Comparison of ENCODE assay signal across 21 cellular contexts in genomic region chr2:77228379-77228778, GRCh38.
A peak's percentile ranks its signal among the peaks of the same experiment; 100 is the strongest.
DNase-seq lines count a peak whose midpoint lies in the region; ATAC-seq and TF ChIP-seq lines count a peak whose summit lies in the region.
"Had no signal": no experiment of that assay in that cellular context is flagged by ENCODE, and none has a peak within 500 bp of the region (broad histone marks: within the 10 kb centered on the region; RNA-seq: fewer than 3 reads in every experiment).

No MANE protein-coding gene starts in this region.

- H2BK5ac ChIP-seq in IMR-90 (ENCODE audit: low read depth, low read length, poor library complexity, severe bottlenecking): no peak overlapping the region

- no peak overlapping the region for H2BK15ac ChIP-seq in IMR-90 (ENCODE audit: low read depth, low read length)

- no peak overlapping the region for H2AFZ ChIP-seq in IMR-90 (replicated peaks; ENCODE audit: low read length, poor library complexity)

- CTCF ChIA-PET in A673 (lab: Charles Lee): no interaction called here
- CTCF ChIA-PET in IMR-90 (lab: Yijun Ruan, JAX): no interaction called here
- CTCF ChIA-PET in activated CD4-positive, alpha-beta memory T cell treated with anti-CD3 and anti-CD28 coated beads for 36 hours (lab: Charles Lee): no interaction called here

- no peaks in the 10 kb centered on the region for H3K9me3 ChIP-seq in A673 (ENCODE audit: low read depth, low read length, poor library complexity, severe bottlenecking)
- 0 out of 2 replicates have a peak, but pooled peaks cover 2% of the 10 kb centered on the region for H3K9me3 ChIP-seq in IMR-90 (ENCODE audit: control insufficient read depth, insufficient read depth, low read length)
- no peaks in the 10 kb centered on the region for H3K9me3 ChIP-seq in SK-N-MC (ENCODE audit: low read depth, low read length)
- H3K9me3 ChIP-seq in upper lobe of right lung: no peaks in the 10 kb centered on the region
- H3K9me3 ChIP-seq: right atrium auricular region, SJCRH30 had no signal

- H3K79me1 ChIP-seq in IMR-90 (ENCODE audit: low read depth in 1 of 2, low read length in 2 of 2): no peaks in the 10 kb centered on the region

- no peak overlapping the region for H3K56ac ChIP-seq in IMR-90 (ENCODE audit: extremely low read depth, insufficient read depth, low read length)

- no CpG with 5 or more reads among the region's 1 CpG for WGBS in IMR-90 (ENCODE audit: extremely low coverage in 2 of 2, insufficient read length in 1 of 2), 2 experiments

- ATAC-seq in IMR-90 (ENCODE audit: low read depth): no peak
- no peak for ATAC-seq in upper lobe of right lung
- ATAC-seq in HG03025 (IDR thresholded peaks at IDR 0.05; ENCODE audit: low FRiP score, unreplicated experiment): no peak
- ATAC-seq: effector memory CD8-positive, alpha-beta T cell had no signal

- H3K4me1 ChIP-seq in A673 (ENCODE audit: insufficient read depth, low read length, poor library complexity, severe bottlenecking): peaks cover 6% of the 10 kb centered on the region
- H3K4me1 ChIP-seq in IMR-90 (ENCODE audit: control insufficient read depth, insufficient read depth, low read length): no peaks in the 10 kb centered on the region
- H3K4me1 ChIP-seq in upper lobe of right lung: no peaks in the 10 kb centered on the region
- H3K4me1 ChIP-seq: right atrium auricular region, SJCRH30 had no signal

- H2AK9ac ChIP-seq in IMR-90 (replicated peaks; ENCODE audit: low read depth, low read length, poor library complexity): no peak overlapping the region

- no peak overlapping the region for H3K4me3 Mint-ChIP-seq in activated CD4-positive, alpha-beta memory T cell treated with anti-CD3 and anti-CD28 coated beads for 36 hours
- H3K4me3 Mint-ChIP-seq: activated naive CD8-positive, alpha-beta T cell treated with anti-CD3 and anti-CD28 coated beads for 36 hours; B cell; effector memory CD8-positive, alpha-beta T cell; neural crest cell had no signal

- no peak overlapping the region for H3K18ac ChIP-seq in IMR-90 (ENCODE audit: low read depth, low read length)

- POLR2A ChIA-PET in A673 (lab: Charles Lee; ENCODE audit: low non-redundant PET): no interaction called here
- POLR2A ChIA-PET in IMR-90 (lab: Charles Lee; ENCODE audit: unreplicated experiment): no interaction called here
- POLR2A ChIA-PET in activated CD4-positive, alpha-beta memory T cell treated with anti-CD3 and anti-CD28 coated beads for 36 hours (lab: Charles Lee): no interaction called here

- H3K27ac Mint-ChIP-seq in activated CD4-positive, alpha-beta memory T cell treated with anti-CD3 and anti-CD28 coated beads for 36 hours: no peak overlapping the region
- H3K27ac Mint-ChIP-seq: activated naive CD8-positive, alpha-beta T cell treated with anti-CD3 and anti-CD28 coated beads for 36 hours; B cell; effector memory CD8-positive, alpha-beta T cell had no signal

- no peak overlapping the region for H4K8ac ChIP-seq in IMR-90 (ENCODE audit: low read depth in 2 of 2, low read length in 2 of 2)

- BruUV-seq in A673 (replicated peaks; lab: Mats Ljungman, UMichigan): no TSS peak
- no TSS peak for BruUV-seq in IMR-90 (replicated peaks; lab: Mats Ljungman, UMichigan)

- no peak overlapping the region for H3K9ac ChIP-seq in IMR-90 (ENCODE audit: low read depth, low read length)
- H3K9ac ChIP-seq in SK-N-MC (ENCODE audit: insufficient read length): no peak overlapping the region

- H3K14ac ChIP-seq in IMR-90 (replicated peaks; ENCODE audit: low read depth, low read length): no peak overlapping the region

- no peak for TF ChIP-seq POLR2A in IMR-90 (IDR thresholded peaks at IDR 0.05; ENCODE audit: low read depth, low read length)

- H3K36me3 ChIP-seq in A673 (ENCODE audit: insufficient read depth, low read length, poor library complexity, severe bottlenecking) (no peaks in the 10 kb centered on the region), IMR-90 (ENCODE audit: control insufficient read depth, insufficient read depth, low read length) (no peaks in the 10 kb centered on the region), SK-N-MC (ENCODE audit: insufficient read depth, low read length) (no peaks in the 10 kb centered on the region), upper lobe of right lung (no peaks in the 10 kb centered on the region)
- H3K36me3 ChIP-seq: right atrium auricular region, SJCRH30 had no signal

- no peak overlapping the region for H3K23ac ChIP-seq in IMR-90 (ENCODE audit: low read depth, low read length)

- in situ Hi-C loops in IMR-90 (cut with MboI; ENCODE audit: low sequenced_read_pairs): no loop called here

- H3K4me1 Mint-ChIP-seq in activated CD4-positive, alpha-beta memory T cell treated with anti-CD3 and anti-CD28 coated beads for 36 hours (ENCODE audit: low read depth): no peaks in the 10 kb centered on the region
- H3K4me1 Mint-ChIP-seq: activated naive CD8-positive, alpha-beta T cell treated with anti-CD3 and anti-CD28 coated beads for 36 hours; B cell; neural crest cell had no signal

- dilution Hi-C loops in IMR-90 (cut with HindIII; ENCODE audit: low sequenced_read_pairs, unreplicated experiment): no loop called here

- peaks cover 19% of the 10 kb centered on the region for H3K9me3 Mint-ChIP-seq in activated CD4-positive, alpha-beta memory T cell treated with anti-CD3 and anti-CD28 coated beads for 36 hours
- H3K9me3 Mint-ChIP-seq: neural crest cell had no signal

- no peaks in the 10 kb centered on the region for H4K20me1 ChIP-seq in IMR-90 (ENCODE audit: insufficient read depth, low read length)

- H4K5ac ChIP-seq in IMR-90 (ENCODE audit: low read depth, low read length): no peak overlapping the region

- H2BK20ac ChIP-seq in IMR-90 (ENCODE audit: low read depth, low read length): no peak overlapping the region

- H3K4me2 ChIP-seq in IMR-90 (ENCODE audit: low read depth, low read length): no peak overlapping the region

- no peak for TF ChIP-seq CTCF in A673 (conservative IDR thresholded peaks at IDR 0.05; ENCODE audit: low read depth, low read length)
- TF ChIP-seq CTCF in IMR-90 (conservative IDR thresholded peaks at IDR 0.05; ENCODE audit: low read depth, low read length): no peak
- no peak for TF ChIP-seq CTCF in upper lobe of right lung (IDR thresholded peaks at IDR 0.05)

- DNase-seq in A673 (ENCODE audit: low spot score) (peak; percentile 50), IMR-90 (no peak), SK-N-MC (ENCODE audit: low read depth, low spot score) (peak; percentile 37), glomerular visceral epithelial cell (ENCODE audit: extremely low spot score) (peak; percentile 25), upper lobe of right lung (no peak), cerebellar nuclear complex (lab: John Stamatoyannopoulos, UW) (no peak)
- no peak for DNase-seq in activated CD4-positive, alpha-beta memory T cell treated with anti-CD3 and anti-CD28 coated beads for 36 hours
- DNase-seq: activated CD4-positive, alpha-beta T cell treated with anti-CD3 and anti-CD28 coated beads for 4 hours; activated naive CD8-positive, alpha-beta T cell treated with anti-CD3 and anti-CD28 coated beads for 36 hours; activated T-cell treated with anti-CD3 and anti-CD28 coated beads for 4 hours; caudate nucleus; effector memory CD8-positive, alpha-beta T cell; KBM-7; NCI-H187 treated with DMSO at 0.1 percent for 48 hours; SJCRH30; T1000 had no signal

- H3K27ac ChIP-seq in A673 (ENCODE audit: low read depth, low read length, poor library complexity, severe bottlenecking) (no peak overlapping the region), IMR-90 (ENCODE audit: insufficient read depth, low read length) (no peak overlapping the region), SK-N-MC (peak overlapping the region; percentile 52; the same call in 1 of the 2 replicates), upper lobe of right lung (no peak overlapping the region)
- H3K27ac ChIP-seq: right atrium auricular region, SJCRH30 had no signal

- H3K27me3 Mint-ChIP-seq in activated CD4-positive, alpha-beta memory T cell treated with anti-CD3 and anti-CD28 coated beads for 36 hours: no peaks in the 10 kb centered on the region
- H3K27me3 Mint-ChIP-seq: activated naive CD8-positive, alpha-beta T cell treated with anti-CD3 and anti-CD28 coated beads for 36 hours; B cell; effector memory CD8-positive, alpha-beta T cell had no signal

- no peak overlapping the region for H3K4ac ChIP-seq in IMR-90 (ENCODE audit: low read depth, low read length)

- H3K27me3 ChIP-seq in A673 (replicated peaks; ENCODE audit: insufficient read depth, low read depth, low read length, poor library complexity) (no peaks in the 10 kb centered on the region), IMR-90 (ENCODE audit: control insufficient read depth, insufficient read depth, low read length) (no peaks in the 10 kb centered on the region), upper lobe of right lung (no peaks in the 10 kb centered on the region)
- H3K27me3 ChIP-seq: right atrium auricular region, SJCRH30 had no signal

- no peak overlapping the region for H2BK120ac ChIP-seq in IMR-90 (ENCODE audit: low read depth, low read length)

- intact Hi-C loops in A673 (cut with micrococcal nuclease; ENCODE audit: unreplicated experiment) (no loop called here), IMR-90 (cut with micrococcal nuclease) (no loop called here), upper lobe of right lung (cut with DNase I) (no loop called here)
- intact Hi-C loops in activated CD4-positive, alpha-beta memory T cell treated with anti-CD3 and anti-CD28 coated beads for 36 hours (cut with micrococcal nuclease): no loop called here

- H3K36me3 Mint-ChIP-seq in activated CD4-positive, alpha-beta memory T cell treated with anti-CD3 and anti-CD28 coated beads for 36 hours: no peaks in the 10 kb centered on the region
- H3K36me3 Mint-ChIP-seq: activated naive CD8-positive, alpha-beta T cell treated with anti-CD3 and anti-CD28 coated beads for 36 hours had no signal

- H3K9me1 ChIP-seq in IMR-90 (ENCODE audit: insufficient read depth, low read length): no peaks in the 10 kb centered on the region

- no peak for TF ChIP-seq RAD21 in IMR-90 (IDR thresholded peaks at IDR 0.05; ENCODE audit: low read length)

- H2AK5ac ChIP-seq in IMR-90 (ENCODE audit: low read depth, low read length): no peak overlapping the region

- H4K91ac ChIP-seq in IMR-90 (ENCODE audit: insufficient read depth, low read depth, low read length): no peak overlapping the region

- no peak overlapping the region for H3K4me3 ChIP-seq in A673 (ENCODE audit: low read depth, low read length, poor library complexity, severe bottlenecking)
- H3K4me3 ChIP-seq in IMR-90 (ENCODE audit: insufficient read depth, low read depth, low read length): no peak overlapping the region
- H3K4me3 ChIP-seq in SK-N-MC: no peak overlapping the region
- H3K4me3 ChIP-seq in upper lobe of right lung: no peak overlapping the region
- H3K4me3 ChIP-seq: lung, right atrium auricular region, SJCRH30 had no signal

TF ChIP-seq in IMR-90, 13 proteins besides CTCF, POLR2A, EP300 and RAD21:
- TF ChIP-seq NFE2L2 (IDR thresholded peaks at IDR 0.05; ENCODE audit: low read depth, low read length): no peak
- no peak for TF ChIP-seq MAZ (IDR thresholded peaks at IDR 0.05; ENCODE audit: borderline replicate concordance, low read depth, low read length)
- 0 out of 2 replicates have a peak, but pooled peaks have one; percentile 20 for TF ChIP-seq MAFK (IDR thresholded peaks at IDR 0.05; ENCODE audit: low read depth, low read length)

Comparison
In these comparisons a context has a peak if more than half of its experiments do, and no peak if none do; other contexts are left out.
1. DNase-seq: peak in A673 (single experiment), SK-N-MC (single experiment) and glomerular visceral epithelial cell (single experiment); none in IMR-90 (single experiment), upper lobe of right lung (single experiment), activated CD4-positive, alpha-beta memory T cell treated with anti-CD3 and anti-CD28 coated beads for 36 hours (single experiment) and cerebellar nuclear complex (0 of 2).